In genomic region chr1:9892563-9893528, GRCh38 we compare ENCODE assay signal across 8 cellular contexts. TPM values are rescaled to one million over a fixed set of nuclear protein-coding genes. Genes with fewer than 3 reads are reported as not detected.
DNase-seq lines count a peak whose midpoint lies in the region; ATAC-seq and TF ChIP-seq lines count a peak whose summit lies in the region.

No MANE protein-coding gene starts in this region.

- ATAC-seq in memory B cell (ENCODE audit: low read depth) (peak; percentile 15), HG03108 (IDR thresholded peaks at IDR 0.05; ENCODE audit: unreplicated experiment) (no peak)

- H3K9me3 Mint-ChIP-seq in MCF 10A (ENCODE audit: unreplicated experiment) (no peaks in the 10 kb centered on the region), memory B cell (no peaks in the 10 kb centered on the region)

- TF ChIP-seq CTCF in C4-2B (conservative IDR thresholded peaks at IDR 0.05) (no peak), MM.1S (IDR thresholded peaks at IDR 0.05; ENCODE audit: low read length) (no peak), MCF 10A (IDR thresholded peaks at IDR 0.05; ENCODE audit: unreplicated experiment) (no peak)

- no peaks in the 10 kb centered on the region for H3K27me3 Mint-ChIP-seq in MCF 10A (ENCODE audit: insufficient read depth, unreplicated experiment)
- H3K27me3 Mint-ChIP-seq in memory B cell = no peaks in the 10 kb centered on the region

- H3K27ac ChIP-seq in C4-2B (peak overlapping the region; percentile 28), MM.1S (ENCODE audit: low read length) (no peak overlapping the region)

- H3K9ac ChIP-seq in MM.1S (ENCODE audit: low read length) = no peak overlapping the region

- H3K4me3 Mint-ChIP-seq in MCF 10A (ENCODE audit: unreplicated experiment) (peak overlapping the region; percentile 65), memory B cell (no peak overlapping the region)

- H3K36me3 ChIP-seq in MM.1S (replicated peaks; ENCODE audit: insufficient read depth, low read length) = no peaks in the 10 kb centered on the region

- no peaks in the 10 kb centered on the region for H3K79me2 ChIP-seq in MM.1S (ENCODE audit: low read length)

- no TSS peak for BruUV-seq in MCF 10A (replicated peaks; lab: Mats Ljungman, UMichigan)

- H3K27me3 ChIP-seq in MM.1S (replicated peaks; ENCODE audit: insufficient read depth, low read length) = no peaks in the 10 kb centered on the region

- CTCF ChIA-PET in MCF 10A (lab: Yijun Ruan, JAX) = interaction anchor here (0.6 to 2.2 kb wide), 5 partner anchors 15 to 63 kb away, joined by 3 to 10 read pairs (median 4); no protein-coding TSS in a partner anchor

- H3K27ac Mint-ChIP-seq in MCF 10A (ENCODE audit: low read depth, unreplicated experiment) = peak overlapping the region; percentile 94
- H3K27ac Mint-ChIP-seq in memory B cell = no peak overlapping the region

- H3K9me3 ChIP-seq in MM.1S (replicated peaks; ENCODE audit: insufficient read depth, low read length) = no peaks in the 10 kb centered on the region

- no peak overlapping the region for H3K4me3 ChIP-seq in MM.1S (ENCODE audit: low read length)

- POLR2A ChIA-PET in MCF 10A (lab: Yijun Ruan, JAX) = interaction anchor here (0.6 to 7.1 kb wide), 13 partner anchors 15 to 1008 kb away, joined by 3 to 77 read pairs (median 4); partner anchors contain the start of genes CTNNBIP1, LZIC, NMNAT1 and PGD

- no peaks in the 10 kb centered on the region for H3K9me2 ChIP-seq in MM.1S (replicated peaks; ENCODE audit: insufficient read depth, low read length)

- peak overlapping the region; percentile 41; the same call in 1 of the 2 replicates for H3K4me2 ChIP-seq in MM.1S (ENCODE audit: low read depth, low read length)

- peaks cover 48% of the 10 kb centered on the region for H3K4me1 Mint-ChIP-seq in MCF 10A (ENCODE audit: insufficient read depth, unreplicated experiment)
- H3K4me1 Mint-ChIP-seq in memory B cell = peaks cover 19% of the 10 kb centered on the region

- no peaks in the 10 kb centered on the region for H4K20me1 ChIP-seq in MM.1S (ENCODE audit: insufficient read depth, low read length)

- H3K36me3 Mint-ChIP-seq in MCF 10A (ENCODE audit: insufficient read depth, unreplicated experiment) (peaks cover 7% of the 10 kb centered on the region), memory B cell (peaks cover 2% of the 10 kb centered on the region)

- intact Hi-C loops in MCF 10A (cut with micrococcal nuclease) = loop anchor here (5.0 kb wide), 1 partner anchor 49 kb away; the partner anchor contains the start of genes LZIC and NMNAT1

- H2AFZ ChIP-seq in MM.1S (ENCODE audit: low read length) = 0 out of 2 replicates have a peak overlapping the region, but pooled peaks have one; percentile 30

- H3K4me1 ChIP-seq in MM.1S (ENCODE audit: low read length) = no peaks in the 10 kb centered on the region

- DNase-seq in MM.1S (no peak), MCF 10A (ENCODE audit: unreplicated experiment) (peak; percentile 88), memory B cell (ENCODE audit: low spot score in 2 of 2) (no peak), putamen (ENCODE audit: low spot score) (no peak), occipital lobe (lab: John Stamatoyannopoulos, UW) (no peak)
- no peak for DNase-seq in stimulated activated CD4-positive, alpha-beta T cell treated with anti-CD3 and anti-CD28 coated beads, Interleukin-4, amount 100 ng/mL, for 24 hours

- no peaks in the 10 kb centered on the region for H3F3A ChIP-seq in MM.1S (ENCODE audit: insufficient read depth, low read length)

RNA-seq across cellular contexts. Expression of gene CTNNBIP1, which starts 17.2 kb away (rescaled TPM):
- total RNA-seq in MCF 10A (2022) (31.3 and 31.4 TPM in 2 replicates), occipital lobe (40.1 TPM)

RNA-seq across cellular contexts. Expression of gene LZIC, which starts 50.3 kb away (rescaled TPM):
- total RNA-seq in MCF 10A (2022) (37.2 and 42.6 TPM in 2 replicates), occipital lobe (90.5 TPM)

RNA-seq across cellular contexts. Expression of gene NMNAT1, which starts 50.4 kb away (rescaled TPM):
- total RNA-seq in MCF 10A (2022) (10.4 and 14.0 TPM in 2 replicates), occipital lobe (6.1 TPM)
